25 cellular contexts compared by ENCODE assay signal in genomic region chr10:99304027-99304856, GRCh38. TPM values are rescaled to one million over a fixed set of nuclear protein-coding genes. Genes with fewer than 3 reads are reported as not detected.
DNase-seq lines count a peak whose midpoint lies in the region; ATAC-seq, FAIRE-seq and TF ChIP-seq lines count a peak whose summit lies in the region.
"Had no signal": no experiment of that assay in that cellular context is flagged by ENCODE, and none has a peak within 500 bp of the region (broad histone marks: within the 10 kb centered on the region; RNA-seq: fewer than 3 reads in every experiment).

No MANE protein-coding gene starts in this region.

- no peak overlapping the region for H3K4me3 Mint-ChIP-seq in natural killer cell treated with Interleukin-12 subunit alpha and Interleukin-12 subunit beta and Interleukin-15 and Interleukin-18, amount 100 ng/mL, for 72 hours
- H3K4me3 Mint-ChIP-seq: activated CD8-positive, alpha-beta T cell treated with anti-CD3 and anti-CD28 coated beads for 36 hours; activated naive CD8-positive, alpha-beta T cell treated with anti-CD3 and anti-CD28 coated beads for 36 hours; activated T-cell treated with anti-CD3 and anti-CD28 coated beads, Interleukin-2, amount 50 U/mL, for 72 hours; CD8-positive, alpha-beta T cell had no signal

- DNase-seq in NCI-H524 (lab: John Stamatoyannopoulos, UW) (peak; percentile 24 to 38), NCI-H524 treated with DMSO at 0.1 percent for 48 hours (lab: John Stamatoyannopoulos, UW) (no peak), LNCaP clone FGC (ENCODE audit: low read depth) (peak; percentile 46), kidney tubule cell (ENCODE audit: low spot score) (peak; percentile 59), thyroid gland (peak; percentile 83 to 87), RCC 7860 (ENCODE audit: low spot score) (no peak), NOMO-1 (lab: John Stamatoyannopoulos, UW; ENCODE audit: unreplicated experiment in 2 of 2) (no peak)
- DNase-seq in natural killer cell treated with Interleukin-12 subunit alpha and Interleukin-12 subunit beta and Interleukin-15 and Interleukin-18, amount 100 ng/mL, for 72 hours (ENCODE audit: low spot score), result no peak
- DNase-seq: ACHN; activated CD8-positive, alpha-beta T cell treated with anti-CD3 and anti-CD28 coated beads for 36 hours; activated naive CD8-positive, alpha-beta T cell treated with anti-CD3 and anti-CD28 coated beads for 36 hours; activated T-cell treated with anti-CD3 and anti-CD28 coated beads, Interleukin-2, amount 50 U/mL, for 72 hours; CD8-positive, alpha-beta T cell; foreskin keratinocyte; KBM-7; kidney glomerular epithelial cell; NCI-H1048; NCI-H2227 treated with DMSO at 0.1 percent for 48 hours; right cardiac atrium; stimulated activated naive CD4-positive, alpha-beta T cell treated with Interleukin-2 at 50 U/mL for 16 hours had no signal

- H3K4me1 ChIP-seq in thyroid gland, result peaks cover 28 to 29% of the 10 kb centered on the region in 2 donors
- H3K4me1 ChIP-seq: foreskin keratinocyte had no signal

- no peak for ATAC-seq in natural killer cell treated with Interleukin-12 subunit alpha and Interleukin-12 subunit beta and Interleukin-15 and Interleukin-18, amount 100 ng/mL, for 72 hours
- ATAC-seq: activated CD8-positive, alpha-beta T cell treated with anti-CD3 and anti-CD28 coated beads for 36 hours; activated T-cell treated with anti-CD3 and anti-CD28 coated beads, Interleukin-2, amount 50 U/mL, for 72 hours; CD8-positive, alpha-beta T cell; foreskin keratinocyte; right cardiac atrium; Right ventricle myocardium inferior had no signal

- 8 to 10% methylated on average over 3 of the region's 3 CpGs for WGBS in thyroid gland, 2 donors

- H3K36me3 Mint-ChIP-seq in natural killer cell treated with Interleukin-12 subunit alpha and Interleukin-12 subunit beta and Interleukin-15 and Interleukin-18, amount 100 ng/mL, for 72 hours, result peaks cover 4% of the 10 kb centered on the region
- H3K36me3 Mint-ChIP-seq: activated naive CD8-positive, alpha-beta T cell treated with anti-CD3 and anti-CD28 coated beads for 36 hours; CD8-positive, alpha-beta T cell had no signal

- peak overlapping the region; percentile 20 to 76 (median 58) for H3K27ac ChIP-seq in thyroid gland
- H3K27ac ChIP-seq: foreskin keratinocyte, HL-60 had no signal

- H3K4me1 Mint-ChIP-seq in natural killer cell treated with Interleukin-12 subunit alpha and Interleukin-12 subunit beta and Interleukin-15 and Interleukin-18, amount 100 ng/mL, for 72 hours (ENCODE audit: low read depth in 2 of 2), result no peaks in the 10 kb centered on the region
- H3K4me1 Mint-ChIP-seq: activated naive CD8-positive, alpha-beta T cell treated with anti-CD3 and anti-CD28 coated beads for 36 hours had no signal

- no peak for FAIRE-seq in RCC 7860 (lab: Jason Lieb, UNC)
- FAIRE-seq: endothelial cell of umbilical vein, GM18507, H1 had no signal

- H3K4me3 ChIP-seq in LNCaP clone FGC (ENCODE audit: low read depth, low read length) (no peak overlapping the region), thyroid gland (replicated peaks in 1 of 3) (no peak overlapping the region)

- H3K27me3 ChIP-seq in thyroid gland, result no peaks in the 10 kb centered on the region

- intact Hi-C loops in thyroid gland (cut with DNase I), result no loop called here

- H3K27me3 Mint-ChIP-seq in natural killer cell treated with Interleukin-12 subunit alpha and Interleukin-12 subunit beta and Interleukin-15 and Interleukin-18, amount 100 ng/mL, for 72 hours, result peaks cover 4 to 37% of the 10 kb centered on the region in 2 donors

- H3K36me3 ChIP-seq in thyroid gland, result no peaks in the 10 kb centered on the region

- no peaks in the 10 kb centered on the region for H3K9me3 Mint-ChIP-seq in natural killer cell treated with Interleukin-12 subunit alpha and Interleukin-12 subunit beta and Interleukin-15 and Interleukin-18, amount 100 ng/mL, for 72 hours

- no peak for TF ChIP-seq POLR2A in thyroid gland (IDR thresholded peaks at IDR 0.05)

- H3K9me3 ChIP-seq in thyroid gland, result no peaks in the 10 kb centered on the region

- TF ChIP-seq CTCF in LNCaP clone FGC (IDR thresholded peaks at IDR 0.05; ENCODE audit: control insufficient read depth, extremely low read depth, insufficient read depth) (no peak), thyroid gland (IDR thresholded peaks at IDR 0.05) (no peak)

- H3K27ac Mint-ChIP-seq in natural killer cell treated with Interleukin-12 subunit alpha and Interleukin-12 subunit beta and Interleukin-15 and Interleukin-18, amount 100 ng/mL, for 72 hours, result no peak overlapping the region
- H3K27ac Mint-ChIP-seq: activated CD8-positive, alpha-beta T cell treated with anti-CD3 and anti-CD28 coated beads for 36 hours; activated naive CD8-positive, alpha-beta T cell treated with anti-CD3 and anti-CD28 coated beads for 36 hours; activated T-cell treated with anti-CD3 and anti-CD28 coated beads, Interleukin-2, amount 50 U/mL, for 72 hours; CD8-positive, alpha-beta T cell had no signal

RNA-seq across cellular contexts. Expression of gene CNNM1, which starts 24.9 kb away (rescaled TPM):
- under 1 TPM; 0.27 to 0.67 (median 0.50) TPM for total RNA-seq in thyroid gland
- total RNA-seq in natural killer cell treated with Interleukin-12 subunit alpha and Interleukin-12 subunit beta and Interleukin-15 and Interleukin-18, amount 100 ng/mL, for 72 hours, result not detected
- total RNA-seq: CD8-positive, alpha-beta T cell; endothelial cell of umbilical vein had no signal

Comparison
In these comparisons a context has a peak if more than half of its experiments do, and no peak if none do; other contexts are left out.
1. DNase-seq: peak in NCI-H524 (2 of 2), LNCaP clone FGC (single experiment), kidney tubule cell (single experiment) and thyroid gland (2 of 2); none in NCI-H524 treated with DMSO at 0.1 percent for 48 hours (single experiment), RCC 7860 (single experiment), NOMO-1 (0 of 2) and natural killer cell treated with Interleukin-12 subunit alpha and Interleukin-12 subunit beta and Interleukin-15 and Interleukin-18, amount 100 ng/mL, for 72 hours (single experiment).